25 cellular contexts compared by ENCODE assay signal in the genomic region with DNA sequence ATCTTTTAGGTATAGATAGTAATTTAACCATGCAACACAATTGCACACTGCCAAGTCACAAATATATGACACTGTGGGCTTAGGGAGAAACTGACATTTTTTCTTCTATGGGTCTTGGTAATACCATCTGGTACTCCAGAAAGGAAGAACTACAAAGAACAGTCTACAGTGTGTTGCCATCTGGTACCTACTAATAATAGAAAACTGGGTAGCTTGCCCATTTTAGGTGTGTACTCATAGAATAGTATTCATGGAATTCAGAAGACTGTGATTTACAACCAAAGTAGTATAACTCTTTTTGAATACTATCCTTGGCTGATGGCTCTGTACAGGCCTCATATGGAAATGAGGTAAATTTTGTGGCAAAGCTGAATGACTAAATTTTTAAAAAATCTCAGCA.
"Had no signal": no experiment of that assay in that cellular context is flagged by ENCODE, and none has a peak within 500 bp of the region (broad histone marks: within the 10 kb centered on the region; RNA-seq: fewer than 3 reads in every experiment).

No MANE protein-coding gene starts in this region.

- H2AFZ ChIP-seq: hepatocyte had no signal

- H3K9me3 Mint-ChIP-seq: activated naive CD8-positive, alpha-beta T cell treated with anti-CD3 and anti-CD28 coated beads, Interleukin-2, amount 50 U/mL, for 24 hours; dendritic cell treated with granulocyte-macrophage colony-stimulating factor and Interleukin-4, amounts not matched to agents 40 ng/mL and 50 ng/mL, for 4 days had no signal

- H3K9me3 ChIP-seq: ovary, right lobe of liver, testis had no signal

- H3K36me3 ChIP-seq: breast epithelium, esophagus muscularis mucosa, ovary, right lobe of liver, stomach had no signal

- H3K4me3 Mint-ChIP-seq: activated CD4-positive, alpha-beta T cell treated with anti-CD3 and anti-CD28 coated beads, Interleukin-2, amount 10 ng/mL, durations not matched to agents 7 days and 5 days; activated naive CD4-positive, alpha-beta T cell treated with anti-CD3 and anti-CD28 coated beads, Interleukin-2, amount 10 ng/mL, durations not matched to agents 7 days and 5 days; activated naive CD8-positive, alpha-beta T cell treated with anti-CD3 and anti-CD28 coated beads, Interleukin-2, amount 50 U/mL, for 24 hours; dendritic cell treated with granulocyte-macrophage colony-stimulating factor and Interleukin-4, amounts not matched to agents 40 ng/mL and 50 ng/mL, for 4 days; naive thymus-derived CD8-positive, alpha-beta T cell; type B pancreatic cell had no signal

- ATAC-seq: activated CD4-positive, CD25-positive, alpha-beta regulatory T cell treated with anti-CD3 and anti-CD28 coated beads, Interleukin-2, amount 50 U/mL, for 24 hours; activated naive CD8-positive, alpha-beta T cell treated with anti-CD3 and anti-CD28 coated beads, Interleukin-2, amount 50 U/mL, for 24 hours; left cardiac atrium; naive thymus-derived CD8-positive, alpha-beta T cell; right lobe of liver had no signal

- H3K4me1 Mint-ChIP-seq: activated CD4-positive, alpha-beta T cell treated with anti-CD3 and anti-CD28 coated beads, Interleukin-2, amount 10 ng/mL, durations not matched to agents 7 days and 5 days; activated naive CD4-positive, alpha-beta T cell treated with anti-CD3 and anti-CD28 coated beads, Interleukin-2, amount 10 ng/mL, durations not matched to agents 7 days and 5 days; activated naive CD8-positive, alpha-beta T cell treated with anti-CD3 and anti-CD28 coated beads, Interleukin-2, amount 50 U/mL, for 24 hours; naive thymus-derived CD8-positive, alpha-beta T cell had no signal

- H3K4me3 ChIP-seq: breast epithelium, esophagus muscularis mucosa, hepatocyte, ovary, right lobe of liver, smooth muscle cell, stomach, testis had no signal

- H3K36me3 Mint-ChIP-seq: activated naive CD4-positive, alpha-beta T cell treated with anti-CD3 and anti-CD28 coated beads, Interleukin-2, amount 10 ng/mL, durations not matched to agents 7 days and 5 days; naive thymus-derived CD8-positive, alpha-beta T cell had no signal

- DNase-seq: activated CD4-positive, alpha-beta T cell treated with anti-CD3 and anti-CD28 coated beads, Interleukin-2, amount 10 ng/mL, durations not matched to agents 7 days and 5 days; activated CD8-positive, alpha-beta memory T cell treated with anti-CD3 and anti-CD28 coated beads for 24 hours; activated CD8-positive, alpha-beta memory T cell treated with anti-CD3 and anti-CD28 coated beads, Interleukin-2, amount 50 U/mL, for 48 hours; activated effector memory CD4-positive, alpha-beta T cell treated with Interleukin-2 at 50 U/mL for 16 hours; activated naive CD4-positive, alpha-beta T cell treated with anti-CD3 and anti-CD28 coated beads, Interleukin-2, amount 10 ng/mL, durations not matched to agents 7 days and 5 days; activated naive CD8-positive, alpha-beta T cell treated with anti-CD3 and anti-CD28 coated beads, Interleukin-2, amount 50 U/mL, for 24 hours; activated T-cell treated with anti-CD3 and anti-CD28 coated beads, Interleukin-2, amount 50 U/mL, for 48 hours; aorta; effector CD8-positive, alpha-beta T cell; foreskin fibroblast; left cardiac atrium; mesenchymal stem cell; naive thymus-derived CD8-positive, alpha-beta T cell; ovary; right lobe of liver; stimulated activated CD4-positive, alpha-beta T cell treated with anti-CD3 and anti-CD28 coated beads, Interleukin-4, amount 100 ng/mL, for 1 hour; stomach; testis had no signal

- H3K79me2 ChIP-seq: hepatocyte had no signal

- H3K27ac Mint-ChIP-seq: activated CD4-positive, alpha-beta T cell treated with anti-CD3 and anti-CD28 coated beads, Interleukin-2, amount 10 ng/mL, durations not matched to agents 7 days and 5 days; activated naive CD4-positive, alpha-beta T cell treated with anti-CD3 and anti-CD28 coated beads, Interleukin-2, amount 10 ng/mL, durations not matched to agents 7 days and 5 days; activated naive CD8-positive, alpha-beta T cell treated with anti-CD3 and anti-CD28 coated beads, Interleukin-2, amount 50 U/mL, for 24 hours; dendritic cell treated with granulocyte-macrophage colony-stimulating factor and Interleukin-4, amounts not matched to agents 40 ng/mL and 50 ng/mL, for 4 days; naive thymus-derived CD8-positive, alpha-beta T cell; type B pancreatic cell had no signal

- H3K4me1 ChIP-seq: breast epithelium, right lobe of liver, stomach, testis had no signal

- H3K27ac ChIP-seq: breast epithelium, esophagus muscularis mucosa, hepatocyte, ovary, right lobe of liver, stomach, testis had no signal

- H3K27me3 Mint-ChIP-seq: activated CD4-positive, alpha-beta T cell treated with anti-CD3 and anti-CD28 coated beads, Interleukin-2, amount 10 ng/mL, durations not matched to agents 7 days and 5 days; activated naive CD4-positive, alpha-beta T cell treated with anti-CD3 and anti-CD28 coated beads, Interleukin-2, amount 10 ng/mL, durations not matched to agents 7 days and 5 days; activated naive CD8-positive, alpha-beta T cell treated with anti-CD3 and anti-CD28 coated beads, Interleukin-2, amount 50 U/mL, for 24 hours; dendritic cell treated with granulocyte-macrophage colony-stimulating factor and Interleukin-4, amounts not matched to agents 40 ng/mL and 50 ng/mL, for 4 days; naive thymus-derived CD8-positive, alpha-beta T cell; type B pancreatic cell had no signal

- H3K27me3 ChIP-seq: esophagus muscularis mucosa, hepatocyte, ovary, right lobe of liver, stomach, testis had no signal

- H3K4me2 ChIP-seq: hepatocyte, smooth muscle cell had no signal
